ENCODE assay signal across 8 cellular contexts in genomic region chr19:12788682-12789097, GRCh38. TPM values are rescaled to one million over a fixed set of nuclear protein-coding genes. Genes with fewer than 3 reads are reported as not detected.
A peak's percentile ranks its signal among the peaks of the same experiment; 100 is the strongest.
DNase-seq lines count a peak whose midpoint lies in the region; ATAC-seq and TF ChIP-seq lines count a peak whose summit lies in the region.

No MANE protein-coding gene starts in this region.

- H2BK15ac ChIP-seq in neuronal stem cell (ENCODE audit: low read length) = peak overlapping the region; percentile 33

- H3K27me3 ChIP-seq in foreskin keratinocyte = no peaks in the 10 kb centered on the region
- H3K27me3 ChIP-seq in neuronal stem cell (ENCODE audit: control insufficient read depth in 3 of 3, insufficient read depth in 3 of 3, low read depth in 1 of 3, low read length in 3 of 3) = peaks cover 0 to 25% (median 3%) of the 10 kb centered on the region in 3 experiments

- peaks cover 17% of the 10 kb centered on the region for H3K4me1 Mint-ChIP-seq in activated T-cell treated with anti-CD3 and anti-CD28 coated beads, Interleukin-2, amount 50 U/mL, for 72 hours (ENCODE audit: low read depth)

- H2BK12ac ChIP-seq in neuronal stem cell (ENCODE audit: low read length) = no peak overlapping the region

- H2BK120ac ChIP-seq in neuronal stem cell (ENCODE audit: low read depth, low read length) = no peak overlapping the region

- peak overlapping the region; percentile 87 for H2AFZ ChIP-seq in neuronal stem cell (ENCODE audit: low read length)

- H4K8ac ChIP-seq in neuronal stem cell (ENCODE audit: low read depth, low read length) = no peak overlapping the region

- H3K9ac ChIP-seq in neuronal stem cell (ENCODE audit: low read depth, low read length, poor library complexity) = peak overlapping the region; percentile 44

- H3K4me3 ChIP-seq in neuronal stem cell (ENCODE audit: low read length in 2 of 2) = peak overlapping the region in 1 of 2 donors; percentile 60

- no CpG with 5 or more reads among the region's 12 CpGs for WGBS in neuronal stem cell (ENCODE audit: extremely low coverage in 2 of 2, insufficient read length in 2 of 2, insufficient replicate concordance in 1 of 2), 2 donors

- H3K27me3 Mint-ChIP-seq in activated T-cell treated with anti-CD3 and anti-CD28 coated beads, Interleukin-2, amount 50 U/mL, for 72 hours (ENCODE audit: low read depth) = no peaks in the 10 kb centered on the region

- DNase-seq in activated CD8-positive, alpha-beta memory T cell treated with anti-CD3 and anti-CD28 coated beads for 24 hours = peak; percentile 73
- no peak for DNase-seq in activated CD8-positive, alpha-beta memory T cell treated with anti-CD3 and anti-CD28 coated beads, Interleukin-2, amount 50 U/mL, for 4 hours
- DNase-seq in NCI-H146 (lab: John Stamatoyannopoulos, UW) = peak; percentile 58
- DNase-seq in activated T-cell treated with anti-CD3 and anti-CD28 coated beads, Interleukin-2, amount 50 U/mL, for 72 hours = peak; percentile 57 to 63
- DNase-seq in foreskin keratinocyte = peak in 1 of 2 donors; percentile 65
- no peak for DNase-seq in neuronal stem cell (ENCODE audit: low spot score)
- DNase-seq in putamen (ENCODE audit: low spot score) = no peak
- no peak for DNase-seq in midbrain (lab: John Stamatoyannopoulos, UW)

- H2BK5ac ChIP-seq in neuronal stem cell (ENCODE audit: low read length) = peak overlapping the region; percentile 27

- H3K27ac ChIP-seq in foreskin keratinocyte (peak overlapping the region; percentile 88), neuronal stem cell (replicated peaks; ENCODE audit: low read length) (peak overlapping the region; percentile 65)

- H3K27ac Mint-ChIP-seq in activated T-cell treated with anti-CD3 and anti-CD28 coated beads, Interleukin-2, amount 50 U/mL, for 72 hours = peak overlapping the region; percentile 97

- ATAC-seq in activated T-cell treated with anti-CD3 and anti-CD28 coated beads, Interleukin-2, amount 50 U/mL, for 72 hours (replicated peaks in 1 of 2) = no peak
- ATAC-seq in foreskin keratinocyte = no peak

- H3K79me1 ChIP-seq in neuronal stem cell (ENCODE audit: low read depth, low read length) = peaks cover 2% of the 10 kb centered on the region

- peak overlapping the region; percentile 60 for H3K18ac ChIP-seq in neuronal stem cell (ENCODE audit: low read length)

- H3K4ac ChIP-seq in neuronal stem cell (ENCODE audit: low read length) = no peak overlapping the region

- H4K91ac ChIP-seq in neuronal stem cell (ENCODE audit: low read depth, low read length, poor library complexity) = no peak overlapping the region

- no peak overlapping the region for H3K14ac ChIP-seq in neuronal stem cell (ENCODE audit: low read length)

- H3K36me3 Mint-ChIP-seq in activated T-cell treated with anti-CD3 and anti-CD28 coated beads, Interleukin-2, amount 50 U/mL, for 72 hours (ENCODE audit: insufficient read depth in 2 of 2) = peaks cover 9% of the 10 kb centered on the region in 2 donors

- peak overlapping the region; percentile 13 for H2AK5ac ChIP-seq in neuronal stem cell (ENCODE audit: low read depth, low read length)

- peak; percentile 15 for TF ChIP-seq CTCF in foreskin keratinocyte (conservative IDR thresholded peaks at IDR 0.05)

- H3K23ac ChIP-seq in neuronal stem cell (ENCODE audit: low read depth, low read length, poor library complexity) = no peak overlapping the region

- no peaks in the 10 kb centered on the region for H3K9me3 Mint-ChIP-seq in activated T-cell treated with anti-CD3 and anti-CD28 coated beads, Interleukin-2, amount 50 U/mL, for 72 hours

- no peaks in the 10 kb centered on the region for H3K9me3 ChIP-seq in neuronal stem cell (replicated peaks in 1 of 2; ENCODE audit: control insufficient read depth in 2 of 2, insufficient read depth in 1 of 2, low read depth in 1 of 2, low read length in 2 of 2)

- peak overlapping the region; percentile 92 to 96 for H3K4me3 Mint-ChIP-seq in activated T-cell treated with anti-CD3 and anti-CD28 coated beads, Interleukin-2, amount 50 U/mL, for 72 hours

- peak overlapping the region; percentile 44 for H3K4me2 ChIP-seq in neuronal stem cell (ENCODE audit: insufficient read depth, low read length, poor library complexity, severe bottlenecking)

- H3K36me3 ChIP-seq in neuronal stem cell (replicated peaks in 1 of 2; ENCODE audit: control insufficient read depth in 2 of 2, insufficient read depth in 2 of 2, low read length in 2 of 2) = no peaks in the 10 kb centered on the region

- H3K4me1 ChIP-seq in foreskin keratinocyte (peaks cover 44% of the 10 kb centered on the region), neuronal stem cell (ENCODE audit: control insufficient read depth in 2 of 2, insufficient read depth in 1 of 2, low read depth in 1 of 2, low read length in 2 of 2) (peaks cover 23 to 51% of the 10 kb centered on the region in 2 donors)

RNA-seq across cellular contexts. Expression of gene JUNB, which starts 2.6 kb away (rescaled TPM):
- 100 to 1,000 TPM; 574 to 618 TPM for total RNA-seq in activated T-cell treated with anti-CD3 and anti-CD28 coated beads, Interleukin-2, amount 50 U/mL, for 72 hours
- 101 and 134 TPM in 2 replicates for total RNA-seq in foreskin keratinocyte
- polyA plus RNA-seq in foreskin keratinocyte = 104 and 134 TPM in 2 replicates
- polyA plus RNA-seq in neuronal stem cell (2013, experiment 1 of 2) = 6.1 TPM
- polyA plus RNA-seq in neuronal stem cell (2013, experiment 2 of 2) = 5.9 TPM

RNA-seq across cellular contexts. Expression of gene PRDX2, which starts 12.9 kb away (rescaled TPM):
- total RNA-seq in activated T-cell treated with anti-CD3 and anti-CD28 coated beads, Interleukin-2, amount 50 U/mL, for 72 hours = 100 to 1,000 TPM; 202 to 223 TPM
- 271 and 287 TPM in 2 replicates for total RNA-seq in foreskin keratinocyte
- 347 and 379 TPM in 2 replicates for polyA plus RNA-seq in foreskin keratinocyte
- 509 TPM for polyA plus RNA-seq in neuronal stem cell (2013, experiment 1 of 2)
- polyA plus RNA-seq in neuronal stem cell (2013, experiment 2 of 2) = 486 TPM

RNA-seq across cellular contexts. Expression of gene THSD8, which starts 13.2 kb away (rescaled TPM):
- total RNA-seq in activated T-cell treated with anti-CD3 and anti-CD28 coated beads, Interleukin-2, amount 50 U/mL, for 72 hours = 10 to 100 TPM; 23.7 to 27.1 TPM
- total RNA-seq in foreskin keratinocyte = 9.3 and 14.7 TPM in 2 replicates
- polyA plus RNA-seq in foreskin keratinocyte = 49.9 and 56.0 TPM in 2 replicates
- polyA plus RNA-seq in neuronal stem cell (2013, experiment 1 of 2) = 26.3 TPM
- polyA plus RNA-seq in neuronal stem cell (2013, experiment 2 of 2) = 22.2 TPM

RNA-seq across cellular contexts. Expression of gene HOOK2, which starts 13.3 kb away (rescaled TPM):
- total RNA-seq in activated T-cell treated with anti-CD3 and anti-CD28 coated beads, Interleukin-2, amount 50 U/mL, for 72 hours = 10 to 100 TPM; 38.8 to 41.0 TPM
- total RNA-seq in foreskin keratinocyte = 34.5 and 35.9 TPM in 2 replicates
- polyA plus RNA-seq in foreskin keratinocyte = 32.9 and 35.5 TPM in 2 replicates
- 15.5 TPM for polyA plus RNA-seq in neuronal stem cell (2013, experiment 1 of 2)
- polyA plus RNA-seq in neuronal stem cell (2013, experiment 2 of 2) = 15.0 TPM

RNA-seq across cellular contexts. Expression of gene RNASEH2A, which starts 17.7 kb away (rescaled TPM):
- 10 to 100 TPM; 29.6 to 31.1 TPM for total RNA-seq in activated T-cell treated with anti-CD3 and anti-CD28 coated beads, Interleukin-2, amount 50 U/mL, for 72 hours
- total RNA-seq in foreskin keratinocyte = 46.6 and 49.4 TPM in 2 replicates
- 54.8 and 56.1 TPM in 2 replicates for polyA plus RNA-seq in foreskin keratinocyte
- polyA plus RNA-seq in neuronal stem cell (2013, experiment 1 of 2) = 28.6 TPM
- polyA plus RNA-seq in neuronal stem cell (2013, experiment 2 of 2) = 28.7 TPM

Comparison
In these comparisons a context has a peak if more than half of its experiments do, and no peak if none do; other contexts are left out.
1. DNase-seq: peak in activated CD8-positive, alpha-beta memory T cell treated with anti-CD3 and anti-CD28 coated beads for 24 hours (single experiment), NCI-H146 (single experiment) and activated T-cell treated with anti-CD3 and anti-CD28 coated beads, Interleukin-2, amount 50 U/mL, for 72 hours (2 of 2); none in activated CD8-positive, alpha-beta memory T cell treated with anti-CD3 and anti-CD28 coated beads, Interleukin-2, amount 50 U/mL, for 4 hours (single experiment), neuronal stem cell (single experiment), putamen (single experiment) and midbrain (single experiment).